In genomic region chr12:108690799-108691153, GRCh38 we compare ENCODE assay signal across 8 cellular contexts. TPM values are rescaled to one million over a fixed set of nuclear protein-coding genes. Genes with fewer than 3 reads are reported as not detected.
DNase-seq lines count a peak whose midpoint lies in the region; ATAC-seq and TF ChIP-seq lines count a peak whose summit lies in the region.

No MANE protein-coding gene starts in this region.

- in situ Hi-C loops in IMR-90 (cut with MboI; ENCODE audit: low sequenced_read_pairs) (no loop called here), mammary epithelial cell (cut with MboI; ENCODE audit: low sequenced_read_pairs in 2 of 2) (no loop called here)

- peaks cover 71% of the 10 kb centered on the region for H3K4me1 Mint-ChIP-seq in nephron

- no peak for DNase-seq in BE2C
- no peak for DNase-seq in IMR-90
- no peak for DNase-seq in mammary epithelial cell
- DNase-seq in stimulated activated CD8-positive, alpha-beta memory T cell treated with anti-CD3 and anti-CD28 coated beads, Interleukin-4, amount 100 ng/mL, for 48 hours, result no peak
- DNase-seq in mucosa of descending colon, result no peak
- no peak for DNase-seq in activated CD8-positive, alpha-beta memory T cell treated with anti-CD3 and anti-CD28 coated beads, Interleukin-2, amount 50 U/mL, for 48 hours

- CTCF ChIA-PET in IMR-90 (lab: Yijun Ruan, JAX) (interaction anchor here (1.1 to 1.6 kb wide), 3 partner anchors 12 to 37 kb away, joined by 3 to 5 read pairs (median 5); no protein-coding TSS in a partner anchor), mammary epithelial cell (lab: Charles Lee; ENCODE audit: low non-redundant PET) (no interaction called here)

- H4K5ac ChIP-seq in IMR-90 (ENCODE audit: low read depth, low read length), result peak overlapping the region; percentile 90

- H3K9me3 ChIP-seq in BE2C, result no peaks in the 10 kb centered on the region
- no peaks in the 10 kb centered on the region for H3K9me3 ChIP-seq in IMR-90 (ENCODE audit: control insufficient read depth, insufficient read depth, low read length)
- H3K9me3 ChIP-seq in mammary epithelial cell (replicated peaks; ENCODE audit: insufficient read depth, low read length), result no peaks in the 10 kb centered on the region
- H3K9me3 ChIP-seq in mucosa of descending colon, result no peaks in the 10 kb centered on the region

- peak overlapping the region; percentile 91 to 99 (median 98) for H3K27ac Mint-ChIP-seq in nephron

- no peaks in the 10 kb centered on the region for H3K27me3 Mint-ChIP-seq in nephron (ENCODE audit: low read depth)

- H3K18ac ChIP-seq in IMR-90 (ENCODE audit: low read depth, low read length), result peak overlapping the region; percentile 93

- dilution Hi-C loops in IMR-90 (cut with HindIII; ENCODE audit: low sequenced_read_pairs, unreplicated experiment), result no loop called here
- dilution Hi-C loops in mammary epithelial cell (cut with HindIII; ENCODE audit: low sequenced_read_pairs), result no loop called here

- no peak overlapping the region for H2AFZ ChIP-seq in IMR-90 (replicated peaks; ENCODE audit: low read length, poor library complexity)
- no peak overlapping the region for H2AFZ ChIP-seq in mammary epithelial cell (ENCODE audit: low read depth, low read length)

- TF ChIP-seq POLR2A in IMR-90 (IDR thresholded peaks at IDR 0.05; ENCODE audit: low read depth, low read length), result no peak

- peaks cover 14% of the 10 kb centered on the region for H3K9me1 ChIP-seq in IMR-90 (ENCODE audit: insufficient read depth, low read length)

- H3K36me3 ChIP-seq in BE2C, result peaks cover 3% of the 10 kb centered on the region
- H3K36me3 ChIP-seq in IMR-90 (ENCODE audit: control insufficient read depth, insufficient read depth, low read length), result peaks cover 12% of the 10 kb centered on the region
- H3K36me3 ChIP-seq in mammary epithelial cell (ENCODE audit: insufficient read depth, low read length), result peaks cover 7% of the 10 kb centered on the region
- H3K36me3 ChIP-seq in mucosa of descending colon (ENCODE audit: low read depth), result peaks cover 4% of the 10 kb centered on the region

- peak overlapping the region; percentile 82 to 99 for H4K8ac ChIP-seq in IMR-90 (ENCODE audit: low read depth in 2 of 2, low read length in 2 of 2)

- peak overlapping the region; percentile 90 for H3K9ac ChIP-seq in IMR-90 (ENCODE audit: low read depth, low read length)
- H3K9ac ChIP-seq in mammary epithelial cell (ENCODE audit: insufficient read depth, low read length), result peak overlapping the region; percentile 87

- H3K4me3 Mint-ChIP-seq in nephron, result peak overlapping the region in 2 of 3 experiments; percentile 6 to 40

- peak overlapping the region; percentile 99 for H2AK5ac ChIP-seq in IMR-90 (ENCODE audit: low read depth, low read length)

- intact Hi-C loops in IMR-90 (cut with micrococcal nuclease), result loop anchor here (1.0 kb wide), 4 partner anchors 26 to 113 kb away; no protein-coding TSS in a partner anchor
- intact Hi-C loops in mammary epithelial cell (cut with micrococcal nuclease), result loop anchor here (1.0 to 2.0 kb wide), 4 partner anchors 26 to 164 kb away; partner anchors contain the start of gene CORO1C
- intact Hi-C loops in mucosa of descending colon (cut with DNase I, micrococcal nuclease), result no loop called here

- H2BK15ac ChIP-seq in IMR-90 (ENCODE audit: low read depth, low read length), result peak overlapping the region; percentile 98

- peaks cover 8 to 44% of the 10 kb centered on the region in 2 experiments; a peak in 3 of 4 replicates for H3K79me1 ChIP-seq in IMR-90 (ENCODE audit: low read depth in 1 of 2, low read length in 2 of 2)

- no TSS peak for BruUV-seq in IMR-90 (replicated peaks; lab: Mats Ljungman, UMichigan)
- no TSS peak for BruUV-seq in mammary epithelial cell (replicated peaks; lab: Mats Ljungman, UMichigan)

- TF ChIP-seq RAD21 in IMR-90 (IDR thresholded peaks at IDR 0.05; ENCODE audit: low read length), result no peak

- H4K91ac ChIP-seq in IMR-90 (ENCODE audit: insufficient read depth, low read depth, low read length), result peak overlapping the region; percentile 98

- H3K27ac ChIP-seq in IMR-90 (ENCODE audit: insufficient read depth, low read length) (peak overlapping the region; percentile 95), mammary epithelial cell (ENCODE audit: insufficient read depth, low read depth, low read length) (peak overlapping the region; percentile 99)

- TF ChIP-seq CTCF in BE2C (IDR thresholded peaks at IDR 0.05; ENCODE audit: low read depth, low read length), result no peak
- TF ChIP-seq CTCF in IMR-90 (conservative IDR thresholded peaks at IDR 0.05; ENCODE audit: low read depth, low read length), result no peak
- no peak for TF ChIP-seq CTCF in mammary epithelial cell (conservative IDR thresholded peaks at IDR 0.05 in 1 of 2, IDR thresholded peaks at IDR 0.05 in 1 of 2; ENCODE audit: extremely low read depth in 1 of 2, insufficient read depth in 1 of 2, low read depth in 1 of 2, low read length in 2 of 2)
- no peak for TF ChIP-seq CTCF in nephron (IDR thresholded peaks at IDR 0.05; ENCODE audit: unreplicated experiment in 3 of 3)
- no peak for TF ChIP-seq CTCF in mucosa of descending colon (IDR thresholded peaks at IDR 0.05)

- peak overlapping the region; percentile 97 for H2AK9ac ChIP-seq in IMR-90 (replicated peaks; ENCODE audit: low read depth, low read length, poor library complexity)

- H3K79me2 ChIP-seq in mammary epithelial cell (ENCODE audit: insufficient read depth, low read length), result peaks cover 89% of the 10 kb centered on the region

- H2BK120ac ChIP-seq in IMR-90 (ENCODE audit: low read depth, low read length), result peak overlapping the region; percentile 97

- H2BK5ac ChIP-seq in IMR-90 (ENCODE audit: low read depth, low read length, poor library complexity, severe bottlenecking), result peak overlapping the region; percentile 98

- H3K4me2 ChIP-seq in IMR-90 (ENCODE audit: low read depth, low read length) (peak overlapping the region; percentile 80), mammary epithelial cell (ENCODE audit: insufficient read depth, low read depth, low read length) (peak overlapping the region; percentile 86)

- H3K27me3 ChIP-seq in BE2C (no peaks in the 10 kb centered on the region), IMR-90 (ENCODE audit: control insufficient read depth, insufficient read depth, low read length) (no peaks in the 10 kb centered on the region), mammary epithelial cell (ENCODE audit: insufficient read depth, low read length) (no peaks in the 10 kb centered on the region)

- peak overlapping the region; percentile 99 for H3K56ac ChIP-seq in IMR-90 (ENCODE audit: extremely low read depth, insufficient read depth, low read length)

- H3K23ac ChIP-seq in IMR-90 (ENCODE audit: low read depth, low read length), result peak overlapping the region; percentile 99

- peak overlapping the region; percentile 99 for H3K4ac ChIP-seq in IMR-90 (ENCODE audit: low read depth, low read length)

- H3K14ac ChIP-seq in IMR-90 (replicated peaks; ENCODE audit: low read depth, low read length), result peak overlapping the region; percentile 98

- peak; percentile 28; the same call in 1 of the 2 replicates for ATAC-seq in IMR-90 (ENCODE audit: low read depth)
- no peak for ATAC-seq in mucosa of descending colon
- ATAC-seq in esophagus mucosa, result no peak

- no peaks in the 10 kb centered on the region for H3K9me3 Mint-ChIP-seq in nephron

- POLR2A ChIA-PET in IMR-90 (lab: Charles Lee; ENCODE audit: unreplicated experiment), result interaction anchor here (0.7 to 1.4 kb wide), 4 partner anchors 13 to 39 kb away, joined by 3 to 6 read pairs (median 3); no protein-coding TSS in a partner anchor

- H3K4me3 ChIP-seq in BE2C (ENCODE audit: low read depth, low read length), result peak overlapping the region; percentile 51
- H3K4me3 ChIP-seq in IMR-90 (ENCODE audit: insufficient read depth, low read depth, low read length), result peak overlapping the region; percentile 18; the same call in 1 of the 2 replicates
- H3K4me3 ChIP-seq in mammary epithelial cell (replicated peaks in 1 of 3; ENCODE audit: insufficient read depth in 1 of 3, low read depth in 2 of 3, low read length in 3 of 3), result peak overlapping the region in 2 of 3 experiments; percentile 6 to 35
- H3K4me3 ChIP-seq in mucosa of descending colon, result no peak overlapping the region

- H3K4me1 ChIP-seq in BE2C, result peaks cover 40% of the 10 kb centered on the region
- H3K4me1 ChIP-seq in IMR-90 (ENCODE audit: control insufficient read depth, insufficient read depth, low read length), result peaks cover 37% of the 10 kb centered on the region
- H3K4me1 ChIP-seq in mammary epithelial cell (ENCODE audit: insufficient read depth, low read length), result peaks cover 58% of the 10 kb centered on the region
- H3K4me1 ChIP-seq in mucosa of descending colon (ENCODE audit: low read depth), result peaks cover 27% of the 10 kb centered on the region

- H4K20me1 ChIP-seq in IMR-90 (ENCODE audit: insufficient read depth, low read length), result peaks cover 53% of the 10 kb centered on the region
- H4K20me1 ChIP-seq in mammary epithelial cell (ENCODE audit: insufficient read depth, low read length), result no peaks in the 10 kb centered on the region

- H3K36me3 Mint-ChIP-seq in nephron (ENCODE audit: low read depth), result peaks cover 12% of the 10 kb centered on the region

- peak overlapping the region; percentile 95 for H2BK20ac ChIP-seq in IMR-90 (ENCODE audit: low read depth, low read length)

- WGBS in IMR-90 (ENCODE audit: extremely low coverage in 2 of 2, insufficient read length in 1 of 2), 2 experiments, result no CpG with 5 or more reads among the region's 2 CpGs
- 45% methylated on average over 2 of the region's 2 CpGs for whole genome bisulfite sequencing in mammary epithelial cell (ENCODE audit: low coverage, missing lambda C conversion rate)

RNA-seq across cellular contexts. Expression of gene CORO1C, which starts 40.5 kb away (rescaled TPM):
- polyA plus RNA-seq in BE2C (2012; ENCODE audit: insufficient read depth, insufficient read length, low read depth), result 86.3 TPM
- 1,042 and 1,100 TPM in 2 replicates for total RNA-seq in IMR-90 (2012; rRNA removed)
- 591 and 675 TPM in 2 replicates for polyA plus RNA-seq in IMR-90 (2012; rRNA removed)
- 183 and 262 TPM in 2 replicates for polyA plus RNA-seq in IMR-90 (2012; cell fraction: cytosol; rRNA removed)
- polyA plus RNA-seq in IMR-90 (2012; cell fraction: nucleus; rRNA removed; ENCODE audit: low replicate concordance), result 145 and 350 TPM in 2 replicates
- 100 to 1,000 TPM; 173 to 245 TPM for total RNA-seq in mammary epithelial cell
- 188 TPM for polyA plus RNA-seq in mammary epithelial cell
- polyA minus RNA-seq in mammary epithelial cell, result 790 TPM
- 100 to 1,000 TPM in 2 of 3 donors, 10 to 100 TPM in 1; 80.5 to 328 (median 123) TPM for total RNA-seq in mucosa of descending colon
- 107 TPM for total RNA-seq in esophagus mucosa

RNA-seq across cellular contexts. Expression of gene SELPLG, which starts 57.1 kb away (rescaled TPM):
- 1.4 TPM for polyA plus RNA-seq in BE2C (2012; ENCODE audit: insufficient read depth, insufficient read length, low read depth)
- total RNA-seq in IMR-90 (2012; rRNA removed), result 2.8 and 3.2 TPM in 2 replicates
- polyA plus RNA-seq in IMR-90 (2012; rRNA removed), result 10.8 and 13.9 TPM in 2 replicates
- 7.9 and 13.9 TPM in 2 replicates for polyA plus RNA-seq in IMR-90 (2012; cell fraction: cytosol; rRNA removed)
- polyA plus RNA-seq in IMR-90 (2012; cell fraction: nucleus; rRNA removed; ENCODE audit: low replicate concordance), result 29.8 and 69.7 TPM in 2 replicates
- total RNA-seq in mammary epithelial cell, result under 1 TPM; 0.47 to 0.50 TPM
- 0.63 TPM for polyA plus RNA-seq in mammary epithelial cell
- not detected for polyA minus RNA-seq in mammary epithelial cell
- 1 to 10 TPM; 3.3 to 6.5 (median 6.0) TPM for total RNA-seq in mucosa of descending colon
- total RNA-seq in esophagus mucosa, result 0.76 TPM

Comparison
In these comparisons a context has a peak if more than half of its experiments do, and no peak if none do; other contexts are left out.
1. intact Hi-C loops: an anchor here in IMR-90 (1.0 kb wide) and mammary epithelial cell (1.0 to 2.0 kb wide); none called in mucosa of descending colon.